Comparison of ENCODE assay signal across 8 cellular contexts in genomic region chr13:107650081-107650701, GRCh38.
DNase-seq lines count a peak whose midpoint lies in the region; ATAC-seq, FAIRE-seq and TF ChIP-seq lines count a peak whose summit lies in the region.

No MANE protein-coding gene starts in this region.

- ATAC-seq in GM19023 (IDR thresholded peaks at IDR 0.05; ENCODE audit: unreplicated experiment) (peak; percentile 93), HG03196 (IDR thresholded peaks at IDR 0.05; ENCODE audit: unreplicated experiment) (peak; percentile 61), HepG2 (peak; percentile 99)

- TF ChIP-seq RAD21 in HepG2 (CRISPR knock-in tag; IDR thresholded peaks at IDR 0.05), result peak; percentile 62

- no peak for FAIRE-seq in HepG2 (lab: Jason Lieb, UNC)

- H3K36me3 ChIP-seq in HepG2 (replicated peaks in 1 of 2; ENCODE audit: control insufficient read depth in 1 of 2, insufficient read depth in 2 of 2, low read length in 2 of 2), result no peaks in the 10 kb centered on the region

- H3K27me3 Mint-ChIP-seq in chondrocyte (ENCODE audit: low read depth), result peaks cover 4% of the 10 kb centered on the region

- no peak overlapping the region for H3K27ac Mint-ChIP-seq in chondrocyte (ENCODE audit: unreplicated experiment)

- in situ Hi-C loops in HepG2 (cut with HindIII; ENCODE audit: extremely low pct_ligation_motif_present, low pct_unique_long_range_greater_than_20kb), result loop anchor here (5.0 kb wide), 1 partner anchor 443 kb away; no protein-coding TSS in a partner anchor

- H3K4me1 ChIP-seq in HepG2 (ENCODE audit: insufficient read depth, low read length), result no peaks in the 10 kb centered on the region

- CTCF ChIA-PET in HepG2 (lab: Yijun Ruan, JAX; ENCODE audit: low intra/inter-chr PET ratio, low total read pairs), result interaction anchor here (1.0 to 5.2 kb wide), 4 partner anchors 277 to 505 kb away, joined by 3 to 33 read pairs (median 6); no protein-coding TSS in a partner anchor

- H3K79me2 ChIP-seq in HepG2 (ENCODE audit: insufficient read depth, low read length), result no peaks in the 10 kb centered on the region

- DNase-seq in C1 segment of cervical spinal cord (lab: John Stamatoyannopoulos, UW) (peak in 8 of 14 donors; percentile 1 to 39 (median 13)), SHP77 treated with DMSO at 0.1 percent for 48 hours (lab: John Stamatoyannopoulos, UW) (peak; percentile 69), chondrocyte (ENCODE audit: low spot score) (no peak), HepG2 (ENCODE audit: low spot score) (peak; percentile 16), superior temporal gyrus (ENCODE audit: extremely low spot score) (peak; percentile 69), epidermal melanocyte (ENCODE audit: insufficient read length, low spot score) (no peak)

- TF ChIP-seq CTCF in chondrocyte (IDR thresholded peaks at IDR 0.05), result peak; percentile 88
- TF ChIP-seq CTCF in HepG2 (CRISPR knock-in tag; IDR thresholded peaks at IDR 0.05), result peak; percentile 86

- peaks cover 5% of the 10 kb centered on the region for H3K4me1 Mint-ChIP-seq in chondrocyte (ENCODE audit: low read depth)

- no peak for TF ChIP-seq POLR2A in HepG2 (IDR thresholded peaks at IDR 0.05; ENCODE audit: insufficient read depth in 1 of 2, low read depth in 2 of 2, low read length in 2 of 2)

- no peak overlapping the region for H3K4me2 ChIP-seq in HepG2 (ENCODE audit: low read depth, low read length)

- BruUV-seq in HepG2 (replicated peaks; lab: Mats Ljungman, UMichigan), result no TSS peak

- POLR2A ChIA-PET in HepG2 (lab: Yijun Ruan, JAX), result no interaction called here

- H3K27ac ChIP-seq in HepG2 (ENCODE audit: extremely low read length, insufficient read depth, low read length), result no peak overlapping the region

- intact Hi-C loops in HepG2 (cut with micrococcal nuclease; ENCODE audit: unreplicated experiment), result loop anchor here (1.0 kb wide), 2 partner anchors 277 to 439 kb away; no protein-coding TSS in a partner anchor

- no peaks in the 10 kb centered on the region for H3K36me3 Mint-ChIP-seq in chondrocyte (ENCODE audit: low read depth)

- no peak overlapping the region for H3K9ac ChIP-seq in HepG2 (ENCODE audit: insufficient read depth, low read depth, low read length)

- H3K4me3 ChIP-seq in HepG2 (replicated peaks in 1 of 3; ENCODE audit: insufficient read depth in 1 of 3, low read depth in 2 of 3, low read length in 3 of 3), result no peak overlapping the region

- no peak for TF ChIP-seq EP300 in HepG2 (IDR thresholded peaks at IDR 0.05; ENCODE audit: low read depth in 2 of 2, low read length in 2 of 2)
- no peak for TF ChIP-seq EP300 in HepG2 (CRISPR knock-in tag; IDR thresholded peaks at IDR 0.05; ENCODE audit: borderline replicate concordance)

- H3K9me3 ChIP-seq in HepG2 (ENCODE audit: low read length), result no peaks in the 10 kb centered on the region

- WGBS in HepG2 (ENCODE audit: low lambda C conversion rate), result 6% methylated on average over 15 of the region's 15 CpGs

- no peak overlapping the region for H3K4me3 Mint-ChIP-seq in chondrocyte (ENCODE audit: unreplicated experiment)

- no peaks in the 10 kb centered on the region; a peak in 1 of 5 replicates for H3K27me3 ChIP-seq in HepG2 (ENCODE audit: control insufficient read depth in 1 of 2, insufficient read depth in 2 of 2, low read length in 2 of 2)

- peaks cover 1% of the 10 kb centered on the region for H3K9me3 Mint-ChIP-seq in chondrocyte (ENCODE audit: low read depth)

- no peaks in the 10 kb centered on the region for H4K20me1 ChIP-seq in HepG2 (ENCODE audit: insufficient read depth, low read length)

- no peak overlapping the region for H2AFZ ChIP-seq in HepG2 (ENCODE audit: low read length)

TF ChIP-seq in HepG2, 621 proteins besides CTCF, POLR2A, EP300 and RAD21:
- TF ChIP-seq KDM2A (CRISPR knock-in tag; IDR thresholded peaks at IDR 0.05; ENCODE audit: borderline replicate concordance, low read depth) (peak; percentile 59; the same call in 1 of the 2 replicates), FOXC1 (CRISPR knock-in tag; IDR thresholded peaks at IDR 0.05; ENCODE audit: borderline replicate concordance) (no peak), XRCC5 (optimal IDR thresholded peaks at IDR 0.05; ENCODE audit: low read length) (peak; percentile 50), THYN1 (CRISPR knock-in tag; IDR thresholded peaks at IDR 0.05; ENCODE audit: borderline replicate concordance, low read depth) (no peak), SMC3 (IDR thresholded peaks at IDR 0.05; ENCODE audit: low read length) (peak; percentile 63), SALL1 (CRISPR knock-in tag; IDR thresholded peaks at IDR 0.05) (peak; percentile 18; the same call in 1 of the 2 replicates), STAG1 (CRISPR knock-in tag; IDR thresholded peaks at IDR 0.05) (peak; percentile 73)
TF ChIP-seq in HepG2: peak in this region for 5.

Comparison
In these comparisons a context has a peak if more than half of its experiments do, and no peak if none do; other contexts are left out.
1. DNase-seq: peak in C1 segment of cervical spinal cord (8 of 14), SHP77 treated with DMSO at 0.1 percent for 48 hours (single experiment), HepG2 (single experiment) and superior temporal gyrus (single experiment); none in chondrocyte (single experiment) and epidermal melanocyte (single experiment).
2. Peak in every context shown above with its lines, with median percentiles within 50 percentile points of each other: ATAC-seq.